Comparison of ENCODE assay signal across 8 cellular contexts in the genomic region with DNA sequence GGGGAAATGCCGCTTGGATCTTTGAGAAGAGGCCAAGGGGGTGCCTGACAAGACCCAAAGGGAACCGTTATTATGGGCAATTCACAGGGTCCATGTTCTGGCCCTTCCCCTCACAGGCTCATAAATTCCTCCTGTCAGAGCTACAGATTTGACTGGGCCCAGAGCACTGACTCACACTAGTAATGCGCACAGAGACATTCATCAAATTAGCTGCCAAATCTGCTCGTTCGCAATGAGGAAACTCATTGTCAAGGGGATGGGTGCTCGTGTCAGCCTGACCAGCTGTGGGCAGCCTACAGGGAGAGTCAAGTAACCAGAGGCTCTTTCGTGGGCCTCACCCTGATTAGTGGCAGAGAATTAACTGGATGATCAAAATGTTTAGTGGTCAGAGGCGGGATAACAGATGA.
DNase-seq lines count a peak whose midpoint lies in the region; ATAC-seq and TF ChIP-seq lines count a peak whose summit lies in the region.

No MANE protein-coding gene starts in this region.

- intact Hi-C loops in HCT116 (cut with micrococcal nuclease) = no loop called here
- intact Hi-C loops in activated CD4-positive, alpha-beta T cell treated with anti-CD3 and anti-CD28 coated beads, Interleukin-2, amount 10 ng/mL, durations not matched to agents 24 days and 14 days (cut with micrococcal nuclease) = no loop called here

- peak; percentile 84 for DNase-seq in GM04504 (ENCODE audit: low read depth)
- no peak for DNase-seq in HCT116 (ENCODE audit: low read depth, low spot score)
- peak; percentile 28 to 53 for DNase-seq in NOMO-1 (lab: John Stamatoyannopoulos, UW; ENCODE audit: unreplicated experiment in 2 of 2)
- DNase-seq in foreskin melanocyte = peak; percentile 92
- DNase-seq in DMS79 (lab: John Stamatoyannopoulos, UW) = no peak
- DNase-seq in medulla oblongata (ENCODE audit: extremely low spot score) = no peak
- no peak for DNase-seq in activated CD4-positive, alpha-beta T cell treated with anti-CD3 and anti-CD28 coated beads, Interleukin-2, amount 10 ng/mL, durations not matched to agents 24 days and 14 days
- no peak for DNase-seq in retina

- no peaks in the 10 kb centered on the region for H3K9me2 ChIP-seq in HCT116 (ENCODE audit: insufficient read depth)

- RAD21 ChIA-PET in HCT116 (lab: Charles Lee; ENCODE audit: low non-redundant PET in 1 of 2, low total read pairs in 2 of 2, uncharacterized antibody in 2 of 2, unreplicated experiment in 2 of 2) = no interaction called here

- no peaks in the 10 kb centered on the region for H3K79me2 ChIP-seq in HCT116 (ENCODE audit: insufficient read depth, low read length)

- TF ChIP-seq CTCF in HCT116 (IDR thresholded peaks at IDR 0.05 in 2 of 3, conservative IDR thresholded peaks at IDR 0.05 in 1 of 3; ENCODE audit: borderline replicate concordance in 1 of 3, insufficient read depth in 1 of 3, low read depth in 2 of 3, low read length in 2 of 3) = peak in 1 of 3 experiments; percentile 37; a peak in 2 of 6 replicates

- no peak overlapping the region for H3K27ac Mint-ChIP-seq in activated CD4-positive, alpha-beta T cell treated with anti-CD3 and anti-CD28 coated beads, Interleukin-2, amount 10 ng/mL, durations not matched to agents 24 days and 14 days

- H4K20me1 ChIP-seq in HCT116 (ENCODE audit: insufficient read depth) = no peaks in the 10 kb centered on the region

- TF ChIP-seq POLR2A in HCT116 (IDR thresholded peaks at IDR 0.05; ENCODE audit: borderline replicate concordance, extremely low read depth, insufficient read depth, insufficient read length) = no peak

- H3K9me3 ChIP-seq in HCT116 (ENCODE audit: control insufficient read depth in 1 of 2, insufficient read depth in 1 of 2, low read depth in 1 of 2, low read length in 2 of 2) = no peaks in the 10 kb centered on the region

- no peak overlapping the region for H3K4me3 Mint-ChIP-seq in activated CD4-positive, alpha-beta T cell treated with anti-CD3 and anti-CD28 coated beads, Interleukin-2, amount 10 ng/mL, durations not matched to agents 24 days and 14 days

- H2AFZ ChIP-seq in HCT116 (ENCODE audit: low read depth, low read length, poor library complexity, severe bottlenecking) = peak overlapping the region; percentile 75

- H3K9me3 Mint-ChIP-seq in activated CD4-positive, alpha-beta T cell treated with anti-CD3 and anti-CD28 coated beads, Interleukin-2, amount 10 ng/mL, durations not matched to agents 24 days and 14 days = no peaks in the 10 kb centered on the region

- TF ChIP-seq RAD21 in HCT116 (IDR thresholded peaks at IDR 0.05; ENCODE audit: low read depth) = no peak

- peak; percentile 79 for ATAC-seq in HCT116

- H3K27me3 Mint-ChIP-seq in activated CD4-positive, alpha-beta T cell treated with anti-CD3 and anti-CD28 coated beads, Interleukin-2, amount 10 ng/mL, durations not matched to agents 24 days and 14 days = no peaks in the 10 kb centered on the region

- no peaks in the 10 kb centered on the region for H3K36me3 ChIP-seq in HCT116 (ENCODE audit: control insufficient read depth in 1 of 2, insufficient read depth in 2 of 2, low read length in 2 of 2)

- H3K27ac ChIP-seq in HCT116 (ENCODE audit: low read depth, low read length) = no peak overlapping the region

- H3K4me3 ChIP-seq in HCT116 (replicated peaks in 1 of 2; ENCODE audit: low read depth in 1 of 2, low read length in 2 of 2) = no peak overlapping the region

- BruUV-seq in HCT116 (replicated peaks; lab: Mats Ljungman, UMichigan) = no TSS peak

- H3K9ac ChIP-seq in HCT116 (ENCODE audit: low read length) = no peak overlapping the region

- H3K27me3 ChIP-seq in HCT116 (ENCODE audit: insufficient read depth, low read length) = no peaks in the 10 kb centered on the region; the same call in 1 of the 2 replicates

- CTCF ChIA-PET in HCT116 (lab: Charles Lee) = no interaction called here

- H3K36me3 Mint-ChIP-seq in activated CD4-positive, alpha-beta T cell treated with anti-CD3 and anti-CD28 coated beads, Interleukin-2, amount 10 ng/mL, durations not matched to agents 24 days and 14 days (ENCODE audit: low read depth) = no peaks in the 10 kb centered on the region

- no peaks in the 10 kb centered on the region for H3K4me1 Mint-ChIP-seq in activated CD4-positive, alpha-beta T cell treated with anti-CD3 and anti-CD28 coated beads, Interleukin-2, amount 10 ng/mL, durations not matched to agents 24 days and 14 days

- POLR2A ChIA-PET in HCT116 (lab: Charles Lee) = no interaction called here

- H3K4me2 ChIP-seq in HCT116 (ENCODE audit: low read length) = peak overlapping the region; percentile 57

- peaks cover 6 to 32% of the 10 kb centered on the region in 2 experiments; a peak in 3 of 4 replicates for H3K4me1 ChIP-seq in HCT116 (ENCODE audit: control insufficient read depth in 1 of 2, insufficient read depth in 2 of 2, low read length in 2 of 2)

TF ChIP-seq in HCT116, 20 proteins besides CTCF, POLR2A, EP300 and RAD21:
- TF ChIP-seq TCF7L2 (IDR thresholded peaks at IDR 0.05; ENCODE audit: borderline replicate concordance, extremely low read depth, insufficient read depth, insufficient read length) (no peak), CBX3 (IDR thresholded peaks at IDR 0.05; ENCODE audit: low read depth) (peak; percentile 28; the same call in 1 of the 2 replicates), FOSL1 (IDR thresholded peaks at IDR 0.05; ENCODE audit: low read depth) (peak; percentile 21; the same call in 1 of the 2 replicates)

Comparison
In these comparisons a context has a peak if more than half of its experiments do, and no peak if none do; other contexts are left out.
1. DNase-seq: peak in GM04504 (single experiment), NOMO-1 (2 of 2) and foreskin melanocyte (single experiment); none in HCT116 (single experiment), DMS79 (single experiment), medulla oblongata (single experiment), activated CD4-positive, alpha-beta T cell treated with anti-CD3 and anti-CD28 coated beads, Interleukin-2, amount 10 ng/mL, durations not matched to agents 24 days and 14 days (single experiment) and retina (single experiment).